ENCODE assay signal across 8 cellular contexts in genomic region chr6:30883743-30884520, GRCh38. TPM values are rescaled to one million over a fixed set of nuclear protein-coding genes. Genes with fewer than 3 reads are reported as not detected.
DNase-seq lines count a peak whose midpoint lies in the region; ATAC-seq, FAIRE-seq and TF ChIP-seq lines count a peak whose summit lies in the region.

Gene DDR1, plus strand, starts transcription at chr6:30884519. Its CDS starts 4,211 bp downstream, at chr6:30888730.

- peaks cover 10% of the 10 kb centered on the region for H3K79me2 ChIP-seq in GM12878 (ENCODE audit: control insufficient read depth, insufficient read depth, low read length)
- peaks cover 42% of the 10 kb centered on the region for H3K79me2 ChIP-seq in hepatocyte

- peak within 1 kb of the TSS; percentile 75 for H3K4me3 ChIP-seq in GM12878
- peak within 1 kb of the TSS; percentile 91 for H3K4me3 ChIP-seq in hepatocyte
- H3K4me3 ChIP-seq in prostate gland: peak within 1 kb of the TSS; percentile 57 to 70

- H3K27ac ChIP-seq in GM12878 (ENCODE audit: control insufficient read depth, insufficient read depth) (peak within 1 kb of the TSS; percentile 81), hepatocyte (peak within 1 kb of the TSS; percentile 100), prostate gland (peak within 1 kb of the TSS; percentile 93 to 96)

- peak within 1 kb of the TSS; percentile 99 for H3K4me2 ChIP-seq in GM12878 (ENCODE audit: control insufficient read depth, insufficient read depth)
- H3K4me2 ChIP-seq in hepatocyte: peak within 1 kb of the TSS; percentile 95

- BruUV-seq in GM12878 (replicated peaks; lab: Mats Ljungman, UMichigan): no TSS peak

- CTCF ChIA-PET in GM12878 (lab: Yijun Ruan, JAX): interaction anchor here (0.5 to 6.7 kb wide), 11 partner anchors 22 to 383 kb away, joined by 3 to 71 read pairs (median 5); partner anchors contain the start of gene VARS2

- in situ Hi-C loops in GM12878 (cut with MboI): no loop called here

- H3K36me3 ChIP-seq in GM12878 (ENCODE audit: control insufficient read depth in 2 of 2, insufficient read depth in 2 of 2, low read length in 1 of 2): no peaks in the 10 kb centered on the region; a peak in 1 of 4 replicates
- no peaks in the 10 kb centered on the region for H3K36me3 ChIP-seq in hepatocyte (replicated peaks; ENCODE audit: insufficient read depth, low read depth)
- no peaks in the 10 kb centered on the region for H3K36me3 ChIP-seq in prostate gland

- TF ChIP-seq RAD21 in Ishikawa (IDR thresholded peaks at IDR 0.05; ENCODE audit: low read depth) (no peak), GM12878 (IDR thresholded peaks at IDR 0.05; ENCODE audit: insufficient read depth, low read depth, low read length) (no peak)

- no peaks in the 10 kb centered on the region for H3K9me3 ChIP-seq in GM12878 (replicated peaks; ENCODE audit: control insufficient read depth, insufficient read depth, low read length)
- no peaks in the 10 kb centered on the region for H3K9me3 ChIP-seq in hepatocyte (ENCODE audit: low read depth)
- no peaks in the 10 kb centered on the region for H3K9me3 ChIP-seq in prostate gland

- WGBS in GM12878 (ENCODE audit: insufficient coverage, insufficient replicate concordance, low lambda C conversion rate, missing lambda C conversion rate): 16% methylated on average over 19 of the region's 60 CpGs
- WGBS in hepatocyte (ENCODE audit: low lambda C conversion rate, missing lambda C conversion rate): 30% methylated on average over 11 of the region's 60 CpGs
- WGBS in prostate gland: 6% methylated on average over 57 of the region's 60 CpGs

- H2AFZ ChIP-seq in GM12878 (ENCODE audit: control insufficient read depth, low read depth, low read length) (peak within 1 kb of the TSS; percentile 73), hepatocyte (peak within 1 kb of the TSS; percentile 7)

- DNase-seq in DMS79 (lab: John Stamatoyannopoulos, UW) (peak; percentile 13), T-helper 1 cell (peak; percentile 27 to 47 (median 36)), GM12878 (ENCODE audit: low read depth, low spot score) (no peak), hepatocyte (ENCODE audit: low spot score) (peak; percentile 89), prostate gland (ENCODE audit: low spot score) (peak; percentile 89)

- peak within 1 kb of the TSS; percentile 64 for H3K9ac ChIP-seq in GM12878 (ENCODE audit: control insufficient read depth, insufficient read depth, low read length)

- TF ChIP-seq CTCF in GM12878 (IDR thresholded peaks at IDR 0.05 in 2 of 3, conservative IDR thresholded peaks at IDR 0.05 in 1 of 3; ENCODE audit: control insufficient read depth in 2 of 3, extremely low read depth in 1 of 3, insufficient read depth in 1 of 3, low read depth in 3 of 3, low read length in 3 of 3): no peak
- TF ChIP-seq CTCF in hepatocyte (IDR thresholded peaks at IDR 0.05; ENCODE audit: poor library complexity): no peak
- peak in 2 of 4 experiments; percentile 8 to 13 for TF ChIP-seq CTCF in prostate gland (IDR thresholded peaks at IDR 0.05)

- ATAC-seq in GM12878 (peak; percentile 65), GM21367 (IDR thresholded peaks at IDR 0.05; ENCODE audit: unreplicated experiment) (no peak), HG03354 (IDR thresholded peaks at IDR 0.05; ENCODE audit: poor library complexity, severe bottlenecking, unreplicated experiment) (no peak)

- RAD21 ChIA-PET in GM12878 (lab: Charles Lee; ENCODE audit: unreplicated experiment): interaction anchor here (0.7 to 10.7 kb wide), 21 partner anchors 17 to 269 kb away, joined by 3 to 144 read pairs (median 4); partner anchors contain the start of genes GTF2H4, IER3 and VARS2

- TF ChIP-seq EP300 in Ishikawa (IDR thresholded peaks at IDR 0.05; ENCODE audit: borderline replicate concordance) (no peak), GM12878 (IDR thresholded peaks at IDR 0.05; ENCODE audit: borderline replicate concordance in 1 of 2, control insufficient read depth in 1 of 2, low read depth in 2 of 2, low read length in 2 of 2) (no peak)

- POLR2A ChIA-PET in GM12878 (lab: Charles Lee): interaction anchor here (0.5 to 5.8 kb wide), 19 partner anchors 12 to 656 kb away, joined by 3 to 50 read pairs (median 4); partner anchors contain the start of genes GTF2H4, MDC1 and VARS2

- no peaks in the 10 kb centered on the region for H4K20me1 ChIP-seq in GM12878 (ENCODE audit: control insufficient read depth, insufficient read depth)
- H4K20me1 ChIP-seq in hepatocyte (ENCODE audit: insufficient read depth, poor library complexity, severe bottlenecking): peaks cover 21% of the 10 kb centered on the region

- no peaks in the 10 kb centered on the region for H3K9me2 ChIP-seq in hepatocyte (replicated peaks; ENCODE audit: insufficient read depth)

- SMC1A ChIA-PET in GM12878 (lab: Charles Lee; ENCODE audit: uncharacterized antibody, unreplicated experiment): interaction anchor here (1.1 to 4.9 kb wide), 12 partner anchors 17 to 283 kb away, joined by 3 to 40 read pairs (median 6); partner anchors contain the start of genes GTF2H4, MDC1 and VARS2

- intact Hi-C loops in GM12878 (cut with micrococcal nuclease; ENCODE audit: unreplicated experiment) (loop anchor here (2.0 kb wide), 2 partner anchors 17 to 25 kb away; partner anchors contain the start of gene GTF2H4), prostate gland (cut with DNase I) (loop anchor here (5.0 kb wide), 1 partner anchor 207 kb away; no protein-coding TSS in a partner anchor)

- H3K27me3 ChIP-seq in GM12878 (replicated peaks in 1 of 2; ENCODE audit: control insufficient read depth in 2 of 2, insufficient read depth in 2 of 2, low read length in 1 of 2): no peaks in the 10 kb centered on the region
- H3K27me3 ChIP-seq in hepatocyte: no peaks in the 10 kb centered on the region
- no peaks in the 10 kb centered on the region for H3K27me3 ChIP-seq in prostate gland (replicated peaks; ENCODE audit: insufficient read depth)

- H3K4me1 ChIP-seq in GM12878 (ENCODE audit: control insufficient read depth, insufficient read depth, low read length) (peaks cover 38% of the 10 kb centered on the region), hepatocyte (ENCODE audit: insufficient read depth) (peaks cover 51% of the 10 kb centered on the region), prostate gland (replicated peaks) (peaks cover 15% of the 10 kb centered on the region)

- no peak for FAIRE-seq in GM12878 (lab: Jason Lieb, UNC)

- peak; percentile 18; the same call in 1 of the 2 replicates for TF ChIP-seq POLR2A in GM12878 (IDR thresholded peaks at IDR 0.05; ENCODE audit: low read depth, low read length)
- peak; percentile 79 for TF ChIP-seq POLR2A in prostate gland (IDR thresholded peaks at IDR 0.05)

TF ChIP-seq in Ishikawa, 13 proteins besides CTCF, POLR2A, EP300 and RAD21 (continues in another document):
- 0 out of 2 replicates have a peak, but pooled peaks have one; percentile 13 for TF ChIP-seq TEAD4 (IDR thresholded peaks at IDR 0.05)

TF ChIP-seq in GM12878, 131 proteins besides CTCF, POLR2A, EP300 and RAD21 (continues in another document):
- TF ChIP-seq NBN (IDR thresholded peaks at IDR 0.05) (no peak), SPI1 (IDR thresholded peaks at IDR 0.05; ENCODE audit: borderline replicate concordance, insufficient read depth, low read depth, low read length) (peak; percentile 80), CHD2 (IDR thresholded peaks at IDR 0.05; ENCODE audit: borderline replicate concordance, low read depth, low read length) (0 out of 2 replicates have a peak, but pooled peaks have one; percentile 18), STAT3 (IDR thresholded peaks at IDR 0.05; ENCODE audit: low read depth, low read length) (no peak), GATAD2B (conservative IDR thresholded peaks at IDR 0.05; ENCODE audit: low read depth) (peak; percentile 17), IKZF1 (conservative IDR thresholded peaks at IDR 0.05) (peak; percentile 34), DPF2 (IDR thresholded peaks at IDR 0.05) (0 out of 2 replicates have a peak, but pooled peaks have one; percentile 29), BACH1 (IDR thresholded peaks at IDR 0.05; ENCODE audit: borderline replicate concordance) (no peak), YY1 (IDR thresholded peaks at IDR 0.05; ENCODE audit: low read depth, low read length) (0 out of 2 replicates have a peak, but pooled peaks have one; percentile 15), MTA2 (IDR thresholded peaks at IDR 0.05; ENCODE audit: low read depth) (0 out of 2 replicates have a peak, but pooled peaks have one; percentile 13), IKZF2 (IDR thresholded peaks at IDR 0.05) (peak in 1 of 2 experiments; percentile 36; a peak in 1 of 4 replicates), EGR1 (IDR thresholded peaks at IDR 0.05; ENCODE audit: borderline replicate concordance in 1 of 2, low read depth in 2 of 2, low read length in 2 of 2) (peak in 1 of 2 experiments; percentile 85; a peak in 2 of 3 replicates)

RNA-seq across cellular contexts. Expression of gene DDR1, which starts in this region (rescaled TPM):
- total RNA-seq in GM12878 (2013; cell fraction: nucleolus; rRNA removed): 83.6 and 88.2 TPM in 2 replicates
- total RNA-seq in GM12878 (2014; rRNA removed) (17.9 and 18.3 TPM in 2 replicates), GM12878 (2014; rRNA removed; fragmentation: Illumina TruSeq; extraction: Trizol) (11.2 and 11.6 TPM in 2 replicates), GM12878 (2021) (39.0 and 39.9 TPM in 2 replicates), hepatocyte (67.4 and 94.4 TPM in 2 replicates), prostate gland (100 to 1,000 TPM; 178 to 182 TPM)
- 6.3 TPM for polyA plus RNA-seq in GM12878 (2011; ENCODE audit: low read depth)
- polyA plus RNA-seq in GM12878 (2011; rRNA removed) (19.2 and 27.8 TPM in 2 replicates), GM12878 (2014; fragmentation: Illumina TruSeq; extraction: Trizol) (8.0 and 12.2 TPM in 2 replicates), GM12878 (2014; fragmentation: Nextera tagmentation; extraction: Ambion mirVana) (1 to 10 TPM; 1.1 to 2.2 TPM), GM12878 (2014; rRNA removed) (21.5 and 23.0 TPM in 2 replicates), GM12878 (2016; fragmentation: Nextera tagmentation; extraction: Ambion mirVana) (1 to 10 TPM; 8.9 to 9.1 TPM), hepatocyte (94.4 and 104 TPM in 2 replicates)
- polyA plus RNA-seq in GM12878 (2011; cell fraction: cytosol; rRNA removed): 30.9 and 38.1 TPM in 2 replicates
- 128 and 138 TPM in 2 replicates for polyA plus RNA-seq in GM12878 (2011; cell fraction: nucleus; rRNA removed)
- 13.5 and 17.3 TPM in 2 replicates for polyA plus RNA-seq in GM12878 (2012)
- 34.8 and 57.6 TPM in 2 replicates for polyA minus RNA-seq in GM12878 (2011; rRNA and poly(A)+ RNA removed)
- 28.7 and 40.0 TPM in 2 replicates for polyA minus RNA-seq in GM12878 (2011; cell fraction: cytosol; rRNA and poly(A)+ RNA removed)
- polyA minus RNA-seq in GM12878 (2011; cell fraction: nucleus; rRNA and poly(A)+ RNA removed): 42.9 and 58.5 TPM in 2 replicates
